25 cellular contexts compared by ENCODE assay signal in the genomic region with DNA sequence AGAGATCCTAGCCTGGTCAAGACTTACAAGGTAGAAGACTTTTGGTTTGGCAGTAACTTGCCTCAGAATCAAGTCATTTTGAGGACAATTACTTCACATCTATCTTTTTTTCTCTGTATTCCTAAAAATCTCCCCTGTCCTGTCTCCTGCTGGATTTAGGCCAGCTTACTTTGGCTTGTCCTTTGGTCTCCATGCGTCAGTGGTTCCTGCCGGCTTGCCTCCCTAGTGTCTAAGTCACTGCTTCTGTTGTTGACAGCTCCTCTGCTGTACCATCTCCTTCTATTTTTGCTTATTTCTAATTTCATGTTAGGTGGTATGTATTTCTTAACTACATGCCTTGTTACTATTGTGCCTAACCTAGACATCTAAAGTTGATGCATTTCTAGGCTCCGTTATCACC.
"Had no signal": no experiment of that assay in that cellular context is flagged by ENCODE, and none has a peak within 500 bp of the region (broad histone marks: within the 10 kb centered on the region; RNA-seq: fewer than 3 reads in every experiment).

No MANE protein-coding gene starts in this region.

- H3K9me3 ChIP-seq: heart left ventricle, left ventricle myocardium inferior, prostate gland, spleen, testis had no signal

- H3K9me3 Mint-ChIP-seq: naive B cell; nephron progenitor cell; stimulated activated naive B cell treated with anti-CD40 and anti-IgM and Interleukin-4, amounts not matched to agents 10 μg/mL and 1 μg/mL and 100 μg/mL, for 72 hours; stimulated activated naive CD8-positive, alpha-beta T cell treated with anti-CD3 and anti-CD28 coated beads, Interleukin-15, amount 100 ng/mL, for 72 hours; type B pancreatic cell had no signal

- H3K27me3 ChIP-seq: heart left ventricle, spleen, testis had no signal

- H3K36me3 ChIP-seq: prostate gland had no signal

- H3K27ac Mint-ChIP-seq: nephron progenitor cell; stimulated activated naive B cell treated with anti-CD40 and anti-IgM and Interleukin-4, amounts not matched to agents 10 μg/mL and 1 μg/mL and 100 μg/mL, for 72 hours; stimulated activated naive CD8-positive, alpha-beta T cell treated with anti-CD3 and anti-CD28 coated beads, Interleukin-15, amount 100 ng/mL, for 72 hours; type B pancreatic cell had no signal

- FAIRE-seq: endometrium, frontal cortex, islet of Langerhans, urothelium cell line had no signal

- H3K27ac ChIP-seq: heart left ventricle, left ventricle myocardium inferior, parathyroid adenoma, prostate gland, spleen, testis had no signal

- H3K4me3 Mint-ChIP-seq: naive B cell; nephron progenitor cell; stimulated activated naive B cell treated with anti-CD40 and anti-IgM and Interleukin-4, amounts not matched to agents 10 μg/mL and 1 μg/mL and 100 μg/mL, for 72 hours; stimulated activated naive CD8-positive, alpha-beta T cell treated with anti-CD3 and anti-CD28 coated beads, Interleukin-15, amount 100 ng/mL, for 72 hours; type B pancreatic cell had no signal

- H3K27me3 Mint-ChIP-seq: naive B cell; stimulated activated naive B cell treated with anti-CD40 and anti-IgM and Interleukin-4, amounts not matched to agents 10 μg/mL and 1 μg/mL and 100 μg/mL, for 72 hours; stimulated activated naive CD8-positive, alpha-beta T cell treated with anti-CD3 and anti-CD28 coated beads, Interleukin-15, amount 100 ng/mL, for 72 hours; type B pancreatic cell had no signal

- H3K4me1 ChIP-seq: prostate gland, testis had no signal

- H3K4me1 Mint-ChIP-seq: nephron progenitor cell; stimulated activated naive CD8-positive, alpha-beta T cell treated with anti-CD3 and anti-CD28 coated beads, Interleukin-15, amount 100 ng/mL, for 72 hours had no signal

- H3K4me3 ChIP-seq: heart left ventricle, left ventricle myocardium inferior, lung, prostate gland, spleen, testis had no signal

- DNase-seq: effector memory CD4-positive, alpha-beta T cell; heart left ventricle; hippocampal formation; kidney glomerular epithelial cell; left ventricle myocardium inferior; mesendoderm; naive B cell; nephron progenitor cell; spleen; stimulated activated CD4-positive, alpha-beta T cell treated with anti-CD3 and anti-CD28 coated beads, Interleukin-15, amount 100 ng/mL, for 24 hours; stimulated activated CD4-positive, alpha-beta T cell treated with anti-CD3 and anti-CD28 coated beads, Interleukin-1b, Interleukin-23, amount 100 ng/mL, for 48 hours; stimulated activated CD4-positive, alpha-beta T cell treated with anti-CD3 and anti-CD28 coated beads, Interleukin-4, amount 100 ng/mL, for 24 hours; stimulated activated naive B cell treated with anti-CD40 and anti-IgM and Interleukin-4, amounts not matched to agents 10 μg/mL and 1 μg/mL and 100 μg/mL, for 72 hours; stimulated activated naive CD8-positive, alpha-beta T cell treated with anti-CD3 and anti-CD28 coated beads, Interleukin-15, amount 100 ng/mL, for 72 hours; testis had no signal

- ATAC-seq: esophagus mucosa; sciatic nerve; stimulated activated naive B cell treated with anti-CD40 and anti-IgM and Interleukin-4, amounts not matched to agents 10 μg/mL and 1 μg/mL and 100 μg/mL, for 72 hours; stimulated activated naive CD8-positive, alpha-beta T cell treated with anti-CD3 and anti-CD28 coated beads, Interleukin-15, amount 100 ng/mL, for 72 hours had no signal
